In genomic region chr2:106516436-106516835, GRCh38 we compare ENCODE assay signal across 14 cellular contexts. TPM values are rescaled to one million over a fixed set of nuclear protein-coding genes. Genes with fewer than 3 reads are reported as not detected.
DNase-seq lines count a peak whose midpoint lies in the region; ATAC-seq lines count a peak whose summit lies in the region.
"Had no signal": no experiment of that assay in that cellular context is flagged by ENCODE, and none has a peak within 500 bp of the region (broad histone marks: within the 10 kb centered on the region; RNA-seq: fewer than 3 reads in every experiment).

No MANE protein-coding gene starts in this region.

- no peak for ATAC-seq in GM18519 (IDR thresholded peaks at IDR 0.05; ENCODE audit: low FRiP score, unreplicated experiment)
- ATAC-seq in HG03196 (IDR thresholded peaks at IDR 0.05; ENCODE audit: unreplicated experiment), result no peak
- no peak for ATAC-seq in HG03378 (IDR thresholded peaks at IDR 0.05; ENCODE audit: unreplicated experiment)

- DNase-seq in NCI-H2029 (lab: John Stamatoyannopoulos, UW) (peak; percentile 12), NCI-H2029 treated with DMSO at 0.1 percent for 48 hours (lab: John Stamatoyannopoulos, UW) (no peak), SKM-1 treated with dmso at 0.1 percent for 144 hours (lab: John Stamatoyannopoulos, UW; ENCODE audit: unreplicated experiment) (peak; percentile 29), SKM-1 (lab: John Stamatoyannopoulos, UW; ENCODE audit: unreplicated experiment) (no peak), NCI-H460 (ENCODE audit: extremely low read depth, low read depth) (peak; percentile 92)
- DNase-seq: 8988T; ACHN; CD4-positive, CD25-positive, alpha-beta regulatory T cell; DMS79 had no signal

RNA-seq across cellular contexts. Expression of gene CD8B2, which starts 29.3 kb away (rescaled TPM):
- not detected in 2 replicates for total RNA-seq in NCI-H460 (2014; rRNA removed; shearing (Covaris generic))
- polyA plus RNA-seq in NCI-H460 (2014; cell fraction: nucleus; rRNA removed), result not detected in 2 replicates
- total RNA-seq: CD4-positive, CD25-positive, alpha-beta regulatory T cell; G401; H1 had no signal

RNA-seq across cellular contexts. Expression of gene RGPD3, which starts 48.2 kb away (rescaled TPM):
- total RNA-seq in NCI-H460 (2014; rRNA removed; shearing (Covaris generic)), result 0.05 and 0.06 TPM in 2 replicates
- 0.05 TPM in 1 of 2 replicates, not detected in the other for polyA plus RNA-seq in NCI-H460 (2014; cell fraction: nucleus; rRNA removed)

Comparison
In these comparisons a context has a peak if more than half of its experiments do, and no peak if none do; other contexts are left out.
1. DNase-seq: peak in NCI-H2029 (single experiment), SKM-1 treated with dmso at 0.1 percent for 144 hours (single experiment) and NCI-H460 (single experiment); none in NCI-H2029 treated with DMSO at 0.1 percent for 48 hours (single experiment) and SKM-1 (single experiment).